Comparison of ENCODE assay signal across 1 cellular context in genomic region chr17:30730837-30731209, GRCh38.
TF ChIP-seq lines count a peak whose summit lies in the region.

No MANE protein-coding gene starts in this region.

TF ChIP-seq in K562, 482 proteins besides CTCF, POLR2A, EP300 and RAD21:
- TF ChIP-seq NFRKB (IDR thresholded peaks at IDR 0.05; ENCODE audit: low read depth) (0 out of 2 replicates have a peak, but pooled peaks have one; percentile 20), BCOR (IDR thresholded peaks at IDR 0.05) (0 out of 2 replicates have a peak, but pooled peaks have one; percentile 7), TFE3 (CRISPR knock-in tag; IDR thresholded peaks at IDR 0.05) (peak; percentile 42; the same call in 1 of the 2 replicates), ZNF592 (IDR thresholded peaks at IDR 0.05) (peak; percentile 35; the same call in 1 of the 2 replicates), ZNF175 (CRISPR knock-in tag; IDR thresholded peaks at IDR 0.05; ENCODE audit: low read depth) (0 out of 2 replicates have a peak, but pooled peaks have one; percentile 12), NKRF (IDR thresholded peaks at IDR 0.05; ENCODE audit: borderline replicate concordance) (0 out of 2 replicates have a peak, but pooled peaks have one; percentile 15), SMARCA4 (IDR thresholded peaks at IDR 0.05) (0 out of 2 replicates have a peak, but pooled peaks have one; percentile 19)
